21 cellular contexts compared by ENCODE assay signal in genomic region chr11:32081901-32082300, GRCh38.
"Had no signal": no experiment of that assay in that cellular context is flagged by ENCODE, and none has a peak within 500 bp of the region (broad histone marks: within the 10 kb centered on the region; RNA-seq: fewer than 3 reads in every experiment).

No MANE protein-coding gene starts in this region.

- H3K36me3 ChIP-seq: brain microvascular endothelial cell had no signal

- H3K4me1 Mint-ChIP-seq: activated CD4-positive, alpha-beta T cell treated with anti-CD3 and anti-CD28 coated beads, Interleukin-2, amount 10 ng/mL, durations not matched to agents 7 days and 5 days; activated naive CD4-positive, alpha-beta T cell treated with anti-CD3 and anti-CD28 coated beads, Interleukin-2, amount 10 ng/mL, durations not matched to agents 7 days and 5 days; activated naive CD8-positive, alpha-beta T cell treated with anti-CD3 and anti-CD28 coated beads for 36 hours had no signal

- ATAC-seq: activated T-cell treated with anti-CD3 and anti-CD28 coated beads, Interleukin-2, amount 50 U/mL, for 72 hours; T-helper 17 cell had no signal

- H3K27ac Mint-ChIP-seq: activated CD4-positive, alpha-beta memory T cell treated with anti-CD3 and anti-CD28 coated beads for 36 hours; activated CD4-positive, alpha-beta T cell treated with anti-CD3 and anti-CD28 coated beads, Interleukin-2, amount 10 ng/mL, durations not matched to agents 7 days and 5 days; activated naive CD4-positive, alpha-beta T cell treated with anti-CD3 and anti-CD28 coated beads, Interleukin-2, amount 10 ng/mL, durations not matched to agents 7 days and 5 days; activated naive CD8-positive, alpha-beta T cell treated with anti-CD3 and anti-CD28 coated beads for 36 hours; activated T-cell treated with anti-CD3 and anti-CD28 coated beads, Interleukin-2, amount 50 U/mL, for 72 hours; activated T-helper 2 cell treated with anti-CD3 and anti-CD28 coated beads, Interferon-gamma antibody, Interleukin-2, Interleukin-4, amounts not matched to agents 10 μg/mL and 5 μg/mL and 100 μg/mL, durations not matched to agents 14 hours and 24 hours and 36 hours; T-helper 17 cell had no signal

- H3K27ac ChIP-seq: brain microvascular endothelial cell, VCaP had no signal

- H3K27me3 ChIP-seq: brain microvascular endothelial cell had no signal

- H3K9me3 Mint-ChIP-seq: activated CD4-positive, alpha-beta memory T cell treated with anti-CD3 and anti-CD28 coated beads for 36 hours; activated CD4-positive, alpha-beta T cell treated with anti-CD3 and anti-CD28 coated beads, Interleukin-2, amount 10 ng/mL, durations not matched to agents 7 days and 5 days; activated naive CD4-positive, alpha-beta T cell treated with anti-CD3 and anti-CD28 coated beads, Interleukin-2, amount 10 ng/mL, durations not matched to agents 7 days and 5 days; activated naive CD8-positive, alpha-beta T cell treated with anti-CD3 and anti-CD28 coated beads for 36 hours; activated T-helper 2 cell treated with anti-CD3 and anti-CD28 coated beads, Interferon-gamma antibody, Interleukin-2, Interleukin-4, amounts not matched to agents 10 μg/mL and 5 μg/mL and 100 μg/mL, durations not matched to agents 14 hours and 24 hours and 36 hours had no signal

- DNase-seq: activated CD4-positive, alpha-beta memory T cell treated with anti-CD3 and anti-CD28 coated beads for 36 hours; activated CD4-positive, alpha-beta T cell treated with anti-CD3 and anti-CD28 coated beads, Interleukin-2, amount 10 ng/mL, durations not matched to agents 7 days and 5 days; activated CD4-positive, CD25-positive, alpha-beta regulatory T cell; activated gamma-delta T cell treated with Interleukin-2 at 50 U/mL for 16 hours; activated naive CD4-positive, alpha-beta T cell treated with anti-CD3 and anti-CD28 coated beads, Interleukin-2, amount 10 ng/mL, durations not matched to agents 7 days and 5 days; activated naive CD8-positive, alpha-beta T cell treated with anti-CD3 and anti-CD28 coated beads for 36 hours; activated T-cell treated with anti-CD3 and anti-CD28 coated beads, Interleukin-2, amount 50 U/mL, for 72 hours; brain microvascular endothelial cell; caudate nucleus; IMR-90; Kasumi-1; KBM-7; NCI-H1092; NCI-H1417 treated with DMSO at 0.1 percent for 48 hours; NCI-H1694; NCI-H2029; SHP77; T-helper 17 cell; T-helper 9 cell had no signal

- H3K4me3 Mint-ChIP-seq: activated CD4-positive, alpha-beta memory T cell treated with anti-CD3 and anti-CD28 coated beads for 36 hours; activated CD4-positive, alpha-beta T cell treated with anti-CD3 and anti-CD28 coated beads, Interleukin-2, amount 10 ng/mL, durations not matched to agents 7 days and 5 days; activated naive CD4-positive, alpha-beta T cell treated with anti-CD3 and anti-CD28 coated beads, Interleukin-2, amount 10 ng/mL, durations not matched to agents 7 days and 5 days; activated naive CD8-positive, alpha-beta T cell treated with anti-CD3 and anti-CD28 coated beads for 36 hours; activated T-cell treated with anti-CD3 and anti-CD28 coated beads, Interleukin-2, amount 50 U/mL, for 72 hours; T-helper 17 cell had no signal

- H3K36me3 Mint-ChIP-seq: activated CD4-positive, alpha-beta memory T cell treated with anti-CD3 and anti-CD28 coated beads for 36 hours; activated naive CD4-positive, alpha-beta T cell treated with anti-CD3 and anti-CD28 coated beads, Interleukin-2, amount 10 ng/mL, durations not matched to agents 7 days and 5 days; activated naive CD8-positive, alpha-beta T cell treated with anti-CD3 and anti-CD28 coated beads for 36 hours had no signal
